ENCODE assay signal across 14 cellular contexts in the genomic region with DNA sequence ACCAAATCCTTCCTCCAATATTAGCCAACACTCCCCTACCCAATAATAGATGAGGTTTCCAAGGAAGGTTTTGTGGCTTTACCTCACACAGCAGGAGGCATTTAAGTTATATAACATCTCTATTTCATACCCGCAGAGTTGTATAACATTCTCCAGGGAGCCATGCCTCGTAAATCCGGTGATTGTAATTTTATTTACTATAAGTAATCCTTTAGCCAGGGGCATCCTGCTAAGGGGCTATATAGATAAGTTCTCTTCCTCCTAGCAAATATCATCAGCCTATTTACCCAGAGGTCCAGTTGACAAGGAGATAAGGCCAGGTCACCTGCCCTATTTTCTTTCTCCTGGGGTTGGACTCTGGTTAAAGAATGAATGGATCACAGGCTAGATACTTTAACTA.
A peak's percentile ranks its signal among the peaks of the same experiment; 100 is the strongest.
DNase-seq lines count a peak whose midpoint lies in the region; ATAC-seq and TF ChIP-seq lines count a peak whose summit lies in the region.
"Had no signal": no experiment of that assay in that cellular context is flagged by ENCODE, and none has a peak within 500 bp of the region (broad histone marks: within the 10 kb centered on the region; RNA-seq: fewer than 3 reads in every experiment).

No MANE protein-coding gene starts in this region.

- H3K27ac ChIP-seq in Panc1 (ENCODE audit: low read length) (no peak overlapping the region; the same call in 1 of the 2 replicates), heart left ventricle (no peak overlapping the region)
- H3K27ac ChIP-seq: A549, BLaER1 had no signal

- WGBS in heart left ventricle, 4 donors: 69 to 90% (median 79%) methylated on average over 3 of the region's 3 CpGs

- H3K4me1 ChIP-seq in Panc1 (ENCODE audit: control insufficient read depth, insufficient read depth, low read length) (peaks cover 13% of the 10 kb centered on the region), mucosa of descending colon (ENCODE audit: low read depth) (no peaks in the 10 kb centered on the region), heart left ventricle (no peaks in the 10 kb centered on the region)
- H3K4me1 ChIP-seq: A549, BLaER1 had no signal

- ATAC-seq in Panc1 (peak; percentile 51; the same call in 1 of the 2 replicates), mucosa of descending colon (peak; percentile 31), GM18870 (IDR thresholded peaks at IDR 0.05; ENCODE audit: unreplicated experiment) (no peak), heart left ventricle (no peak), GM21423 (IDR thresholded peaks at IDR 0.05; ENCODE audit: unreplicated experiment) (no peak)
- ATAC-seq: A549, GM23338, HepG2 had no signal

- no peak overlapping the region for H3K4me3 ChIP-seq in Panc1 (ENCODE audit: low read depth in 2 of 2, low read length in 2 of 2)
- H3K4me3 ChIP-seq in mucosa of descending colon: no peak overlapping the region
- no peak overlapping the region for H3K4me3 ChIP-seq in heart left ventricle
- H3K4me3 ChIP-seq: A549, BLaER1, GM23338 had no signal

- DNase-seq in H4 (ENCODE audit: low spot score) (peak; percentile 8), HuH-7 (ENCODE audit: low spot score) (peak; percentile 31), Panc1 (ENCODE audit: low read depth, low spot score) (no peak), mucosa of descending colon (peak in 1 of 3 donors; percentile 6), heart left ventricle (no peak)
- DNase-seq: CD8-positive, alpha-beta memory T cell; H9; HFFc6 had no signal

- no TSS peak for BruUV-seq in Panc1 (replicated peaks; lab: Mats Ljungman, UMichigan)

- CTCF ChIA-PET in Panc1 (lab: Charles Lee): no interaction called here

- TF ChIP-seq CTCF in Panc1 (IDR thresholded peaks at IDR 0.05) (no peak), mucosa of descending colon (IDR thresholded peaks at IDR 0.05) (no peak), heart left ventricle (IDR thresholded peaks at IDR 0.05) (no peak)

- no peaks in the 10 kb centered on the region for H3K36me3 ChIP-seq in Panc1 (ENCODE audit: control insufficient read depth, insufficient read depth, low read length)
- no peaks in the 10 kb centered on the region for H3K36me3 ChIP-seq in mucosa of descending colon (ENCODE audit: low read depth)
- no peaks in the 10 kb centered on the region for H3K36me3 ChIP-seq in heart left ventricle
- H3K36me3 ChIP-seq: BLaER1 had no signal

- no peaks in the 10 kb centered on the region for H3K27me3 ChIP-seq in Panc1 (ENCODE audit: control insufficient read depth, insufficient read depth, low read length)
- no peaks in the 10 kb centered on the region for H3K27me3 ChIP-seq in heart left ventricle
- H3K27me3 ChIP-seq: BLaER1 had no signal

- in situ Hi-C loops in Panc1 (cut with HindIII; ENCODE audit: low pct_unique_long_range_greater_than_20kb, low sequenced_read_pairs): no loop called here

- H3K9me3 ChIP-seq in Panc1 (ENCODE audit: control insufficient read depth, insufficient read depth, low read depth, low read length) (no peaks in the 10 kb centered on the region), mucosa of descending colon (no peaks in the 10 kb centered on the region), heart left ventricle (no peaks in the 10 kb centered on the region)
- H3K9me3 ChIP-seq: A549, BLaER1 had no signal

- POLR2A ChIA-PET in Panc1 (lab: Charles Lee): no interaction called here

- intact Hi-C loops in Panc1 (cut with micrococcal nuclease; ENCODE audit: unreplicated experiment): no loop called here
- intact Hi-C loops in mucosa of descending colon (cut with DNase I, micrococcal nuclease): no loop called here
- intact Hi-C loops in heart left ventricle (cut with DNase I): no loop called here

- no peak for TF ChIP-seq POLR2A in heart left ventricle (IDR thresholded peaks at IDR 0.05)

Comparison
In these comparisons a context has a peak if more than half of its experiments do, and no peak if none do; other contexts are left out.
1. DNase-seq: peak in H4 (single experiment) and HuH-7 (single experiment); none in Panc1 (single experiment) and heart left ventricle (0 of 5).
2. ATAC-seq: peak in Panc1 (single experiment) and mucosa of descending colon (single experiment); none in GM18870 (single experiment), heart left ventricle (0 of 4) and GM21423 (single experiment).